Comparison of ENCODE assay signal across 23 cellular contexts in the genomic region with DNA sequence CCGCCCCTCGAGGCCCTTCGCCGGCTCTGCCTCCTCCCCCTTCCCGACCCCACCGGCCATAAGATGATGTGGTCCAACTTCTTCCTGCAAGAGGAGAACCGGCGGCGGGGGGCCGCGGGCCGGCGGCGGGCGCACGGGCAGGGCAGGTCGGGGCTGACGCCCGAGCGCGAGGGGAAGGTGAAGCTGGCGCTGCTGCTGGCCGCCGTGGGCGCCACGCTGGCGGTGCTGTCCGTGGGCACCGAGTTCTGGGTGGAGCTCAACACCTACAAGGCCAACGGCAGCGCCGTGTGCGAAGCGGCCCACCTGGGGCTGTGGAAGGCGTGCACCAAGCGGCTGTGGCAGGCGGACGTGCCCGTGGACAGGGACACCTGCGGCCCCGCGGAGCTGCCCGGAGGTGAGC. TPM values are rescaled to one million over a fixed set of nuclear protein-coding genes. Genes with fewer than 3 reads are reported as not detected.
DNase-seq lines count a peak whose midpoint lies in the region; ATAC-seq and TF ChIP-seq lines count a peak whose summit lies in the region.
"Had no signal": no experiment of that assay in that cellular context is flagged by ENCODE, and none has a peak within 500 bp of the region (broad histone marks: within the 10 kb centered on the region; RNA-seq: fewer than 3 reads in every experiment).

No MANE protein-coding gene starts in this region.

- H3K27me3 Mint-ChIP-seq in nephron (ENCODE audit: low read depth), result peaks cover 51% of the 10 kb centered on the region

- H3K4me2 ChIP-seq in BLaER1 treated with 17β-estradiol and CSF1 and Interleukin-3, amounts not matched to agents 10 nM and 100 nM, result peak overlapping the region; percentile 86 to 98 (median 93); a peak in 21 of 22 replicates
- H3K4me2 ChIP-seq in PC-9, result peak overlapping the region; percentile 99

- peaks cover 31% of the 10 kb centered on the region for H3K79me2 ChIP-seq in PC-9 (ENCODE audit: low read depth)

- peaks cover 38% of the 10 kb centered on the region for H3F3A ChIP-seq in PC-9 (ENCODE audit: insufficient read depth, low read depth)

- intact Hi-C loops in PC-9 (cut with micrococcal nuclease; ENCODE audit: unreplicated experiment), result no loop called here
- intact Hi-C loops in gastrocnemius medialis (cut with DNase I; ENCODE audit: low total_unique reads), result no loop called here

- in situ Hi-C loops in gastrocnemius medialis (cut with MboI; ENCODE audit: low sequenced_read_pairs in 4 of 4), result no loop called here

- H3K9ac ChIP-seq in BLaER1 treated with 17β-estradiol and CSF1 and Interleukin-3, amounts not matched to agents 10 nM and 100 nM, result peak overlapping the region in 5 of 11 experiments; percentile 85 to 97 (median 95); a peak in 10 of 22 replicates

- H3K4me3 Mint-ChIP-seq in nephron, result peak overlapping the region; percentile 74 to 83 (median 81)

- peaks cover 14% of the 10 kb centered on the region for H3K4me1 Mint-ChIP-seq in nephron
- H3K4me1 Mint-ChIP-seq: IgD-negative memory B cell had no signal

- H3K9me3 ChIP-seq in BLaER1 treated with 17β-estradiol and CSF1 and Interleukin-3, amounts not matched to agents 10 nM and 100 nM (replicated peaks in 1 of 11), result no peaks in the 10 kb centered on the region
- no peaks in the 10 kb centered on the region for H3K9me3 ChIP-seq in PC-9 (ENCODE audit: insufficient read depth, low read depth)
- no peaks in the 10 kb centered on the region for H3K9me3 ChIP-seq in gastrocnemius medialis
- H3K9me3 ChIP-seq: BE2C, Caco-2 had no signal

- no TSS peak for BruUV-seq in PC-9 (replicated peaks; lab: Mats Ljungman, UMichigan)

- H3K27ac Mint-ChIP-seq in nephron, result no peak overlapping the region
- H3K27ac Mint-ChIP-seq: CD4-positive, CD25-positive, alpha-beta regulatory T cell; CD8-positive, alpha-beta memory T cell; GM23338; IgD-negative memory B cell had no signal

- no peaks in the 10 kb centered on the region for H3K36me3 ChIP-seq in BLaER1 treated with 17β-estradiol and CSF1 and Interleukin-3, amounts not matched to agents 10 nM and 100 nM
- no peaks in the 10 kb centered on the region for H3K36me3 ChIP-seq in PC-9 (ENCODE audit: low read depth)
- H3K36me3 ChIP-seq in gastrocnemius medialis, result no peaks in the 10 kb centered on the region
- H3K36me3 ChIP-seq: BE2C had no signal

- peak overlapping the region in 3 of 10 experiments; percentile 5 to 67 (median 14); a peak in 4 of 20 replicates for H3K4me3 ChIP-seq in BLaER1 treated with 17β-estradiol and CSF1 and Interleukin-3, amounts not matched to agents 10 nM and 100 nM
- H3K4me3 ChIP-seq in PC-9 (peak overlapping the region; percentile 94; the same call in 1 of the 2 replicates), gastrocnemius medialis (peak overlapping the region; percentile 58 to 77 (median 74))
- H3K4me3 ChIP-seq: GM12878 had no signal

- H4K20me1 ChIP-seq in BLaER1 treated with 17β-estradiol and CSF1 and Interleukin-3, amounts not matched to agents 10 nM and 100 nM, result no peaks in the 10 kb centered on the region; a peak in 1 of 22 replicates
- no peaks in the 10 kb centered on the region for H4K20me1 ChIP-seq in PC-9 (ENCODE audit: insufficient read depth)

- no peaks in the 10 kb centered on the region for H3K9me2 ChIP-seq in PC-9 (ENCODE audit: insufficient read depth)

- TF ChIP-seq POLR2A in gastrocnemius medialis (IDR thresholded peaks at IDR 0.05), result no peak

- peaks cover 24 to 79% (median 57%) of the 10 kb centered on the region in 10 experiments for H3K4me1 ChIP-seq in BLaER1 treated with 17β-estradiol and CSF1 and Interleukin-3, amounts not matched to agents 10 nM and 100 nM
- peaks cover 37% of the 10 kb centered on the region for H3K4me1 ChIP-seq in PC-9 (replicated peaks; ENCODE audit: insufficient read depth)
- H3K4me1 ChIP-seq in gastrocnemius medialis, result peaks cover 24 to 31% of the 10 kb centered on the region in 2 donors
- H3K4me1 ChIP-seq: BE2C, Caco-2 had no signal

- no peak for ATAC-seq in gastrocnemius medialis
- no peak for ATAC-seq in esophagus mucosa
- ATAC-seq: GM12878, GM23338, HepG2 had no signal

- no peak overlapping the region for H2AFZ ChIP-seq in PC-9
- H2AFZ ChIP-seq: GM23338 had no signal

- no peaks in the 10 kb centered on the region for H3K9me3 Mint-ChIP-seq in nephron
- H3K9me3 Mint-ChIP-seq: GM23338 had no signal

- H3K27ac ChIP-seq in BLaER1 treated with 17β-estradiol and CSF1 and Interleukin-3, amounts not matched to agents 10 nM and 100 nM, result peak overlapping the region in 2 of 11 experiments; percentile 95 to 97; a peak in 2 of 22 replicates
- H3K27ac ChIP-seq in PC-9, result no peak overlapping the region
- peak overlapping the region; percentile 92 to 98 (median 96) for H3K27ac ChIP-seq in gastrocnemius medialis

- H3K36me3 Mint-ChIP-seq in nephron (ENCODE audit: low read depth), result no peaks in the 10 kb centered on the region
- H3K36me3 Mint-ChIP-seq: CD4-positive, CD25-positive, alpha-beta regulatory T cell; IgD-negative memory B cell had no signal

- CTCF ChIA-PET in PC-9 (lab: Charles Lee), result no interaction called here

- POLR2A ChIA-PET in PC-9 (lab: Charles Lee; ENCODE audit: unreplicated experiment), result interaction anchor here (0.7 kb wide), 1 partner anchor 145 kb away, joined by 3 read pairs; the partner anchor contains the start of gene CNOT3

- H3K27me3 ChIP-seq in BLaER1 treated with 17β-estradiol and CSF1 and Interleukin-3, amounts not matched to agents 10 nM and 100 nM, result peaks cover 0 to 13% (median 4%) of the 10 kb centered on the region in 11 experiments; a peak in 6 of 22 replicates
- H3K27me3 ChIP-seq in PC-9 (ENCODE audit: insufficient read depth, low read depth) (no peaks in the 10 kb centered on the region), gastrocnemius medialis (no peaks in the 10 kb centered on the region)

- no peak for DNase-seq in PC-9
- peak in 1 of 2 donors; percentile 29 for DNase-seq in gastrocnemius medialis
- DNase-seq in COR-L47 (lab: John Stamatoyannopoulos, UW), result no peak
- no peak for DNase-seq in stimulated activated CD4-positive, alpha-beta T cell treated with anti-CD3 and anti-CD28 coated beads, Interleukin-4, amount 100 ng/mL, for 1 hour
- no peak for DNase-seq in C1 segment of cervical spinal cord (lab: John Stamatoyannopoulos, UW)
- DNase-seq: ACHN; BE2C; Caco-2; CD4-positive, CD25-positive, alpha-beta regulatory T cell; CD8-positive, alpha-beta memory T cell; DMS53; DND-41; EL; Kasumi-1; KG1 had no signal

- TF ChIP-seq CTCF in PC-9 (conservative IDR thresholded peaks at IDR 0.05) (no peak), nephron (IDR thresholded peaks at IDR 0.05; ENCODE audit: unreplicated experiment in 3 of 3) (no peak), gastrocnemius medialis (IDR thresholded peaks at IDR 0.05 in 4 of 5, conservative IDR thresholded peaks at IDR 0.05 in 1 of 5) (no peak)

RNA-seq across cellular contexts. Expression of gene CACNG6, which starts 1.4 kb away (rescaled TPM):
- total RNA-seq in PC-9 (2021), result 11.5 and 18.7 TPM in 2 replicates
- total RNA-seq in gastrocnemius medialis, result 10 to 100 TPM; 25.2 to 50.3 (median 31.0) TPM
- not detected for total RNA-seq in esophagus mucosa
- total RNA-seq: CD4-positive, CD25-positive, alpha-beta regulatory T cell; CD8-positive, alpha-beta memory T cell; G401; GM12878; HepG2 had no signal

RNA-seq across cellular contexts. Expression of gene CACNG8, which starts 30.1 kb away (rescaled TPM):
- total RNA-seq in PC-9 (2021) (2.9 and 3.8 TPM in 2 replicates), gastrocnemius medialis (under 1 TPM; 0.02 to 0.10 (median 0.05) TPM), esophagus mucosa (not detected)
- total RNA-seq: CD4-positive, CD25-positive, alpha-beta regulatory T cell; CD8-positive, alpha-beta memory T cell; GM12878; HepG2 had no signal

Comparison
In these comparisons a context has a peak if more than half of its experiments do, and no peak if none do; other contexts are left out.
1. RNA of gene CACNG6, which starts 1.4 kb away (total RNA-seq): 25.2 to 50.3 TPM in gastrocnemius medialis and 11.5 to 18.7 TPM in PC-9; not detected in esophagus mucosa (single experiment); every median in the first group is over 10 times any median in the second.